ENCODE assay signal across 8 cellular contexts in the genomic region with DNA sequence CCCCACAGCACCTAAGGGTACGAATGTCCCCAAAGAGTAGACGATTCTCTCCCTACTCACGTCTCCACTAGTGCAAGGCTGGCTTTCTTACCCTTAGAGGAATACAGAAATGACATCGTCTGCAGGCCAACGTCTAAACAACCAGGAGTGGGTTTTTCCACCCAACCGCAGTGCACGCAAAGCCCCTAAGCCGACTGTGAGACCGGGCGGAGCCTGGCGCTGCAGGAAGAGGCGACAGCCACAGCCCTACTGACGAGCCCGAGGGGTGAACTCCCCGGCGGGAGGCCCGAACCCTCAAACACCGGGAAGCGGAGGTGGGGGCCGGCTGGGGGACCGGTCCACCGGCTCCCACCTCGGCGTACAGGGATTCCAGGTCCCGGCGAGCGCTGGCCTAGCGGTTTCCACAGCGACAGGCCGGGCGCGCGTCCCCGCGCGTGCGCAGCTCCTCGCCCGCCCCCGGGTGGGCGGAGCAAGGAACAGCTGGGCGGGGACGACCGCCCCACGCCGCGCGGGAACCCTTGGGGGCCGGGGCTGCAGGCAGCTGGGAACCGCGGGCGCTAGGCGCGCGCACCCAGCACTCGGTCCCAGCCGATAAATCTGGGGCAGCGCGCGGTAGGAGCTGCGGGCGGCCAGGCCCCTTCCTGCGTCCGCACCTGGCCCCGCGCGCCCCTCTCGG. TPM values are rescaled to one million over a fixed set of nuclear protein-coding genes. Genes with fewer than 3 reads are reported as not detected.
DNase-seq lines count a peak whose midpoint lies in the region; ATAC-seq, FAIRE-seq and TF ChIP-seq lines count a peak whose summit lies in the region.

Gene CEP19, minus strand, starts transcription at position 413 of the 676 bp plus-strand sequence. CDS start 3,593 bp downstream, outside the sequence.
Gene PIGX, plus strand, starts transcription at position 540 of the 676 bp plus-strand sequence.

- H3K4me3 Mint-ChIP-seq in T-cell, result peak within 1 kb of the TSS; percentile 92 to 97 (median 95)

- DNase-seq in GM13976 (ENCODE audit: low spot score) (peak; percentile 96), NCI-H1436 (lab: John Stamatoyannopoulos, UW) (peak; percentile 91), T-cell (peak; percentile 82 to 97 (median 93)), amniotic epithelial cell (ENCODE audit: low read depth) (peak; percentile 80), left ventricle myocardium superior (peak; percentile 93), pulmonary artery endothelial cell (ENCODE audit: low read depth, low spot score) (peak; percentile 26), urothelium cell line (ENCODE audit: low spot score) (peak; percentile 95)

- CTCF ChIA-PET in T-cell (lab: Charles Lee), result interaction anchor here in 1 of 2 donors (1.0 to 1.6 kb wide), 3 partner anchors 27 to 102 kb away, joined by 4 to 5 read pairs (median 4); partner anchors contain the start of gene PAK2

- intact Hi-C loops in left ventricle myocardium superior (cut with micrococcal nuclease), result no loop called here

- POLR2A ChIA-PET in T-cell (lab: Charles Lee), result interaction anchor here in 1 of 2 donors (0.5 to 2.5 kb wide), 2 partner anchors 24 to 28 kb away, joined by 4 to 18 read pairs; partner anchors contain the start of gene PAK2

- in situ Hi-C loops in GM13976 (cut with MboI; ENCODE audit: low sequenced_read_pairs, unreplicated experiment), result no loop called here

- TF ChIP-seq CTCF in GM13976 (IDR thresholded peaks at IDR 0.05; ENCODE audit: borderline replicate concordance, control extremely low read depth, extremely low read depth, insufficient read depth, missing control alignments), result no peak

- no peaks in the 10 kb centered on the region for H3K27me3 Mint-ChIP-seq in T-cell

- peaks cover 5% of the 10 kb centered on the region for H3K36me3 Mint-ChIP-seq in T-cell

- ATAC-seq in HG02798 (IDR thresholded peaks at IDR 0.05; ENCODE audit: poor library complexity, unreplicated experiment) (peak; percentile 83), T-cell (replicated peaks in 1 of 4) (peak; percentile 82 to 90 (median 87)), left ventricle myocardium superior (peak; percentile 99)

- H3K27ac Mint-ChIP-seq in T-cell, result peak within 1 kb of the TSS; percentile 98 to 99

- FAIRE-seq in urothelium cell line (lab: Jason Lieb, UNC), result no peak

- H3K4me1 Mint-ChIP-seq in T-cell, result peaks cover 28 to 41% (median 35%) of the 10 kb centered on the region in 3 donors

- no peaks in the 10 kb centered on the region for H3K9me3 Mint-ChIP-seq in T-cell

RNA-seq across cellular contexts. Expression of gene CEP19, which starts in this region (rescaled TPM):
- 1 to 10 TPM; 1.6 to 8.5 (median 6.4) TPM for total RNA-seq in T-cell
- total RNA-seq in left ventricle myocardium superior, result 1.0 TPM
- 1.4 and 2.3 TPM in 2 replicates for total RNA-seq in pulmonary artery endothelial cell

RNA-seq across cellular contexts. Expression of gene PIGX, which starts in this region (rescaled TPM):
- 10 to 100 TPM; 18.9 to 27.9 (median 22.3) TPM for total RNA-seq in T-cell
- total RNA-seq in left ventricle myocardium superior, result 14.1 TPM
- 17.1 and 17.4 TPM in 2 replicates for total RNA-seq in pulmonary artery endothelial cell

Comparison
In these comparisons a context has a peak if more than half of its experiments do, and no peak if none do; other contexts are left out.
1. Peak in every context shown above with its lines: DNase-seq and ATAC-seq.
2. DNase-seq: peak in every context shown above with its lines; median percentile 96 in GM13976; 95 in urothelium cell line; 93 in T-cell; 93 in left ventricle myocardium superior; 91 in NCI-H1436; 80 in amniotic epithelial cell; 26 in pulmonary artery endothelial cell.